In the genomic region with DNA sequence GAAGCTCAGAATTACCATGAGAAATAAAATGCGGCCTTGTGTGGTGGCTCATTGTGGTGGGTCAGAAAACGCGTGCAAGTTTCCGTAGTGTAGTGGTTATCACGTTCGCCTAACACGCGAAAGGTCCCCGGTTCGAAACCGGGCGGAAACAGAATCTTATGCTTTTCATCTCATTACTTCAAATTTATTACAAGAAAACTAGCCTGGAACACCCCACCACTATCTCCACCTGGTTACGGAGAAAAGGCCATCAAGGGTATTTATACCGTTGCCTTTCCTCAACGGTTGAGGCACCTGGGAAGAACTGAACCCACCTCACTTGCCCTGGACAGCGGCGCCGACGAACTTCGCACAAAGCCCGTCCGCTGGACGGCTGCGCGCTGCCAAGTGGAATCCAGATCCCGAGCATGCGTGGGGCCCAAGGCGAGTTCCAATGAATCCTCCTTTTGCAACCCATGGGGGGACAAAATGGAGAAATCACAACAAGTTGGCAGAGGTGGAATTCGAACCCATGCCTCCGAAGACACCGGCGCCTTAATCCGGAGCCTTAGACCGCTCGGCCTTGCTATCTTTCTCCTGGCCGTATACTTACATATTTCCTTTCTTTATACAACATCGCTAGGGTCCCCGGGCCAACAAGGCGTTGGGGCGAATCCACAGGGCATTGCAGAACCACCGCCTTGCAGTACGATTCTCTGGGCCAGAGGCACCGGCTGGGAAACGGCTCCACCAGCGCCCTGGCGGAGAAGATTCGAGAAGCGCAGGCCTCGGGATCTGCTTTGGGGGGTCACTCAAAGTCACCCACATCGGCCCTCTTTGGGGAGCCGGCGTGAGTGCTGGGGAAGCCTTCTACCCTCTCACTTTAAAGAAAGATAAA, we compare ENCODE assay signal across 11 cellular contexts. TPM values are rescaled to one million over a fixed set of nuclear protein-coding genes. Genes with fewer than 3 reads are reported as not detected.
DNase-seq lines count a peak whose midpoint lies in the region; ATAC-seq and TF ChIP-seq lines count a peak whose summit lies in the region.
"Had no signal": no experiment of that assay in that cellular context is flagged by ENCODE, and none has a peak within 500 bp of the region (broad histone marks: within the 10 kb centered on the region; RNA-seq: fewer than 3 reads in every experiment).

No MANE protein-coding gene starts in this region.

- H3K27me3 ChIP-seq in dorsolateral prefrontal cortex: peaks cover 0 to 53% (median 34%) of the 10 kb centered on the region in 45 donors

- H3K4me1 Mint-ChIP-seq in activated naive CD4-positive, alpha-beta T cell treated with anti-CD3 and anti-CD28 coated beads for 36 hours (ENCODE audit: low read depth): peaks cover 69% of the 10 kb centered on the region
- peaks cover 29% of the 10 kb centered on the region for H3K4me1 Mint-ChIP-seq in WTC11
- H3K4me1 Mint-ChIP-seq in stimulated activated naive CD8-positive, alpha-beta T cell treated with anti-CD3 and anti-CD28 coated beads, Interleukin-15, Interleukin-2, amounts not matched to agents 100 ng/mL and 50 ng/mL, for 24 hours (ENCODE audit: low read depth): peaks cover 78% of the 10 kb centered on the region

- peaks cover 48% of the 10 kb centered on the region for H3K27me3 Mint-ChIP-seq in activated naive CD4-positive, alpha-beta T cell treated with anti-CD3 and anti-CD28 coated beads for 36 hours (ENCODE audit: low read depth)
- peaks cover 41% of the 10 kb centered on the region for H3K27me3 Mint-ChIP-seq in WTC11 (ENCODE audit: low read depth)
- peaks cover 49% of the 10 kb centered on the region for H3K27me3 Mint-ChIP-seq in stimulated activated naive CD8-positive, alpha-beta T cell treated with anti-CD3 and anti-CD28 coated beads, Interleukin-15, Interleukin-2, amounts not matched to agents 100 ng/mL and 50 ng/mL, for 24 hours

- H3K9me3 Mint-ChIP-seq in activated naive CD4-positive, alpha-beta T cell treated with anti-CD3 and anti-CD28 coated beads for 36 hours: no peaks in the 10 kb centered on the region
- H3K9me3 Mint-ChIP-seq in WTC11: no peaks in the 10 kb centered on the region
- H3K9me3 Mint-ChIP-seq in stimulated activated naive CD8-positive, alpha-beta T cell treated with anti-CD3 and anti-CD28 coated beads, Interleukin-15, Interleukin-2, amounts not matched to agents 100 ng/mL and 50 ng/mL, for 24 hours: no peaks in the 10 kb centered on the region

- peak overlapping the region; percentile 74 for H3K4me3 Mint-ChIP-seq in activated naive CD4-positive, alpha-beta T cell treated with anti-CD3 and anti-CD28 coated beads for 36 hours
- H3K4me3 Mint-ChIP-seq in WTC11: peak overlapping the region; percentile 92
- peak overlapping the region; percentile 66 for H3K4me3 Mint-ChIP-seq in stimulated activated naive CD8-positive, alpha-beta T cell treated with anti-CD3 and anti-CD28 coated beads, Interleukin-15, Interleukin-2, amounts not matched to agents 100 ng/mL and 50 ng/mL, for 24 hours

- peak overlapping the region; percentile 66 for H3K27ac Mint-ChIP-seq in activated naive CD4-positive, alpha-beta T cell treated with anti-CD3 and anti-CD28 coated beads for 36 hours
- peak overlapping the region; percentile 97 for H3K27ac Mint-ChIP-seq in WTC11
- peak overlapping the region; percentile 85 for H3K27ac Mint-ChIP-seq in stimulated activated naive CD8-positive, alpha-beta T cell treated with anti-CD3 and anti-CD28 coated beads, Interleukin-15, Interleukin-2, amounts not matched to agents 100 ng/mL and 50 ng/mL, for 24 hours

- CTCF ChIA-PET in activated naive CD4-positive, alpha-beta T cell treated with anti-CD3 and anti-CD28 coated beads for 36 hours (lab: Charles Lee): interaction anchor here (0.6 to 1.5 kb wide), 3 partner anchors 8 to 41 kb away, joined by 3 to 5 read pairs (median 5); no protein-coding TSS in a partner anchor
- CTCF ChIA-PET in WTC11 (lab: Charles Lee): no interaction called here

- intact Hi-C loops in activated naive CD4-positive, alpha-beta T cell treated with anti-CD3 and anti-CD28 coated beads for 36 hours (cut with micrococcal nuclease): no loop called here
- intact Hi-C loops in dorsolateral prefrontal cortex (cut with DNase I): no loop called here

- peak overlapping the region; percentile 23 for H3K4me3 ChIP-seq in fibroblast of villous mesenchyme (ENCODE audit: low read depth, low read length)
- no peak overlapping the region for H3K4me3 ChIP-seq in dorsolateral prefrontal cortex
- H3K4me3 ChIP-seq: left ventricle myocardium inferior, smooth muscle cell had no signal

- ATAC-seq in WTC11: peak; percentile 57
- ATAC-seq in HG02870 (IDR thresholded peaks at IDR 0.05; ENCODE audit: unreplicated experiment): no peak

- peak; percentile 40 for DNase-seq in activated naive CD4-positive, alpha-beta T cell treated with anti-CD3 and anti-CD28 coated beads for 36 hours
- no peak for DNase-seq in activated naive CD4-positive, alpha-beta T cell (lab: John Stamatoyannopoulos, UW)
- DNase-seq in WTC11 (ENCODE audit: low spot score) (peak; percentile 60), fibroblast of villous mesenchyme (ENCODE audit: low read depth) (no peak), amniotic stem cell (lab: John Stamatoyannopoulos, UW) (no peak), dorsolateral prefrontal cortex (no peak)
- DNase-seq: cortex of kidney, left ventricle myocardium inferior had no signal

- TF ChIP-seq CTCF in WTC11 (IDR thresholded peaks at IDR 0.05): no peak
- no peak for TF ChIP-seq CTCF in fibroblast of villous mesenchyme (IDR thresholded peaks at IDR 0.05; ENCODE audit: insufficient read depth, low read depth, low read length)
- TF ChIP-seq CTCF in dorsolateral prefrontal cortex (IDR thresholded peaks at IDR 0.05 in 54 of 56, conservative IDR thresholded peaks at IDR 0.05 in 2 of 56; ENCODE audit: low read depth in 1 of 56, partially characterized antibody in 56 of 56): no peak

- POLR2A ChIA-PET in WTC11 (lab: Charles Lee): interaction anchor here (1.4 kb wide), 1 partner anchor 43 kb away, joined by 3 read pairs; no protein-coding TSS in a partner anchor

- no peak overlapping the region for H3K27ac ChIP-seq in dorsolateral prefrontal cortex
- H3K27ac ChIP-seq: left ventricle myocardium inferior had no signal

- H3K36me3 Mint-ChIP-seq in activated naive CD4-positive, alpha-beta T cell treated with anti-CD3 and anti-CD28 coated beads for 36 hours (ENCODE audit: low read depth): no peaks in the 10 kb centered on the region
- no peaks in the 10 kb centered on the region for H3K36me3 Mint-ChIP-seq in WTC11
- H3K36me3 Mint-ChIP-seq in stimulated activated naive CD8-positive, alpha-beta T cell treated with anti-CD3 and anti-CD28 coated beads, Interleukin-15, Interleukin-2, amounts not matched to agents 100 ng/mL and 50 ng/mL, for 24 hours (ENCODE audit: low read depth): no peaks in the 10 kb centered on the region

TF ChIP-seq in WTC11, 78 proteins besides CTCF, POLR2A, EP300 and RAD21:
- TF ChIP-seq, protein P1, sequence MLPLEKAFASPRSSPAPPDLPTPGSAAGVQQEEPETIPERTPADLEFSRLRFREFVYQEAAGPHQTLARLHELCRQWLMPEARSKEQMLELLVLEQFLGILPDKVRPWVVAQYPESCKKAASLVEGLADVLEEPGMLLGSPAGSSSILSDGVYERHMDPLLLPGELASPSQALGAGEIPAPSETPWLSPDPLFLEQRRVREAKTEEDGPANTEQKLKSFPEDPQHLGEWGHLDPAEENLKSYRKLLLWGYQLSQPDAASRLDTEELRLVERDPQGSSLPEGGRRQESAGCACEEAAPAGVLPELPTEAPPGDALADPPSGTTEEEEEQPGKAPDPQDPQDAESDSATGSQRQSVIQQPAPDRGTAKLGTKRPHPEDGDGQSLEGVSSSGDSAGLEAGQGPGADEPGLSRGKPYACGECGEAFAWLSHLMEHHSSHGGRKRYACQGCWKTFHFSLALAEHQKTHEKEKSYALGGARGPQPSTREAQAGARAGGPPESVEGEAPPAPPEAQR (CRISPR knock-in tag; IDR thresholded peaks at IDR 0.05): peak; percentile 49; the same call in 1 of the 2 replicates
- TF ChIP-seq SP1 (CRISPR knock-in tag; conservative IDR thresholded peaks at IDR 0.05): 0 out of 2 replicates have a peak, but pooled peaks have one; percentile 23
- no peak for TF ChIP-seq RORB (CRISPR knock-in tag; IDR thresholded peaks at IDR 0.05)
- TF ChIP-seq, protein P2, sequence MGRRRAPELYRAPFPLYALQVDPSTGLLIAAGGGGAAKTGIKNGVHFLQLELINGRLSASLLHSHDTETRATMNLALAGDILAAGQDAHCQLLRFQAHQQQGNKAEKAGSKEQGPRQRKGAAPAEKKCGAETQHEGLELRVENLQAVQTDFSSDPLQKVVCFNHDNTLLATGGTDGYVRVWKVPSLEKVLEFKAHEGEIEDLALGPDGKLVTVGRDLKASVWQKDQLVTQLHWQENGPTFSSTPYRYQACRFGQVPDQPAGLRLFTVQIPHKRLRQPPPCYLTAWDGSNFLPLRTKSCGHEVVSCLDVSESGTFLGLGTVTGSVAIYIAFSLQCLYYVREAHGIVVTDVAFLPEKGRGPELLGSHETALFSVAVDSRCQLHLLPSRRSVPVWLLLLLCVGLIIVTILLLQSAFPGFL (CRISPR knock-in tag; IDR thresholded peaks at IDR 0.05; ENCODE audit: borderline replicate concordance): no peak

RNA-seq across cellular contexts. Expression of a gene that starts 16.9 kb away (rescaled TPM):
- total RNA-seq in activated naive CD4-positive, alpha-beta T cell treated with anti-CD3 and anti-CD28 coated beads for 36 hours: not detected
- not detected in 3 replicates for total RNA-seq in WTC11 (2021)
- not detected in 2 replicates for total RNA-seq in fibroblast of villous mesenchyme
- total RNA-seq in dorsolateral prefrontal cortex: under 1 TPM in 1 of 120 experiments, not detected in 119; 0.09 TPM
- total RNA-seq: left ventricle myocardium inferior, smooth muscle cell had no signal

RNA-seq across cellular contexts. Expression of a gene that starts 33.3 kb away (rescaled TPM):
- not detected for total RNA-seq in activated naive CD4-positive, alpha-beta T cell treated with anti-CD3 and anti-CD28 coated beads for 36 hours
- not detected in 3 replicates for total RNA-seq in WTC11 (2021)
- total RNA-seq in fibroblast of villous mesenchyme: not detected in 2 replicates
- total RNA-seq in dorsolateral prefrontal cortex: not detected
- total RNA-seq: left ventricle myocardium inferior, smooth muscle cell had no signal

RNA-seq across cellular contexts. Expression of a gene that starts 40.7 kb away (rescaled TPM):
- 1 to 10 TPM; 1.6 to 1.8 TPM for total RNA-seq in activated naive CD4-positive, alpha-beta T cell treated with anti-CD3 and anti-CD28 coated beads for 36 hours
- total RNA-seq in WTC11 (2021): 0.64 to 1.4 TPM (median 0.98 TPM) in 3 replicates
- total RNA-seq in fibroblast of villous mesenchyme: 2.2 and 2.3 TPM in 2 replicates
- total RNA-seq in dorsolateral prefrontal cortex: 1 to 10 TPM; 1.6 to 8.4 (median 4.0) TPM
- total RNA-seq: smooth muscle cell had no signal

RNA-seq across cellular contexts. Expression of a gene that starts 58.8 kb away (rescaled TPM):
- total RNA-seq in activated naive CD4-positive, alpha-beta T cell treated with anti-CD3 and anti-CD28 coated beads for 36 hours: 10 to 100 TPM; 36.5 to 37.3 TPM
- total RNA-seq in WTC11 (2021): 31.9 to 33.5 TPM (median 32.2 TPM) in 3 replicates
- 9.9 and 12.2 TPM in 2 replicates for total RNA-seq in fibroblast of villous mesenchyme
- total RNA-seq in dorsolateral prefrontal cortex: 100 to 1,000 TPM in 1 of 120 experiments, 10 to 100 TPM in 119; 33.1 to 102 (median 48.0) TPM

Comparison
In these comparisons a context has a peak if more than half of its experiments do, and no peak if none do; other contexts are left out.
1. DNase-seq: peak in activated naive CD4-positive, alpha-beta T cell treated with anti-CD3 and anti-CD28 coated beads for 36 hours (single experiment) and WTC11 (single experiment); none in activated naive CD4-positive, alpha-beta T cell (0 of 4), fibroblast of villous mesenchyme (single experiment), amniotic stem cell (single experiment) and dorsolateral prefrontal cortex (0 of 10).
2. Peak in every context shown above with its lines, with median percentiles within 50 percentile points of each other: H3K27ac Mint-ChIP-seq and H3K4me3 Mint-ChIP-seq.